ENCODE assay signal across 8 cellular contexts in genomic region chr18:2846638-2847340, GRCh38. TPM values are rescaled to one million over a fixed set of nuclear protein-coding genes. Genes with fewer than 3 reads are reported as not detected.
DNase-seq lines count a peak whose midpoint lies in the region; ATAC-seq and TF ChIP-seq lines count a peak whose summit lies in the region.

Gene EMILIN2 (plus strand): TSS chr18:2847006. CDS start chr18:2847189, 183 bp downstream.

- DNase-seq in ELR (ENCODE audit: low read depth) (peak; percentile 47), cerebellar nuclear complex (lab: John Stamatoyannopoulos, UW) (no peak), Ammon's horn (ENCODE audit: low spot score) (no peak)
- DNase-seq in activated CD4-positive, CD25-positive, alpha-beta regulatory T cell treated with anti-CD3 and anti-CD28 coated beads, Interleukin-2, amount 50 U/mL, for 72 hours = peak; percentile 40
- DNase-seq in effector CD4-positive, alpha-beta T cell = peak; percentile 11

- ATAC-seq in HG02852 (IDR thresholded peaks at IDR 0.05; ENCODE audit: unreplicated experiment) = peak; percentile 44

- H3K36me3 ChIP-seq in mesodermal cell (ENCODE audit: control insufficient read depth, insufficient read depth, low read length) = peaks cover 7% of the 10 kb centered on the region

- peak within 1 kb of the TSS; percentile 83 for H3K27ac ChIP-seq in mesodermal cell (ENCODE audit: low read depth, low read length, severe bottlenecking)

- peaks cover 21% of the 10 kb centered on the region for H3K4me1 ChIP-seq in mesodermal cell (ENCODE audit: control insufficient read depth, insufficient read depth, low read length, poor library complexity, severe bottlenecking)

- H3K9me3 ChIP-seq in mesodermal cell (ENCODE audit: control insufficient read depth, low read length) = no peaks in the 10 kb centered on the region

- peak within 1 kb of the TSS; percentile 79 for H3K4me3 ChIP-seq in mesodermal cell (ENCODE audit: extremely low read depth, insufficient read depth, low read length, poor library complexity, severe bottlenecking)

- 0 to 1% methylated on average over 42 to 59 of the region's 82 CpGs for WGBS in mesodermal cell (ENCODE audit: insufficient coverage in 2 of 2), 2 experiments

- TF ChIP-seq CTCF in subcutaneous adipose tissue (IDR thresholded peaks at IDR 0.05; ENCODE audit: low read depth) = no peak

RNA-seq across cellular contexts. Expression of gene EMILIN2, which starts in this region (rescaled TPM):
- polyA plus RNA-seq in mesodermal cell (2013, experiment 1 of 2) = 24.9 TPM
- polyA plus RNA-seq in mesodermal cell (2013, experiment 2 of 2) = 22.2 TPM
- 100 to 1,000 TPM in 1 of 4 donors, 10 to 100 TPM in 3; 23.6 to 107 (median 38.4) TPM for total RNA-seq in subcutaneous adipose tissue

Comparison
In these comparisons a context has a peak if more than half of its experiments do, and no peak if none do; other contexts are left out.
1. DNase-seq: peak in ELR (single experiment), activated CD4-positive, CD25-positive, alpha-beta regulatory T cell treated with anti-CD3 and anti-CD28 coated beads, Interleukin-2, amount 50 U/mL, for 72 hours (single experiment) and effector CD4-positive, alpha-beta T cell (single experiment); none in cerebellar nuclear complex (0 of 2) and Ammon's horn (single experiment).